9 cellular contexts compared by ENCODE assay signal in genomic region chr10:43395571-43396060, GRCh38. TPM values are rescaled to one million over a fixed set of nuclear protein-coding genes. Genes with fewer than 3 reads are reported as not detected.
A peak's percentile ranks its signal among the peaks of the same experiment; 100 is the strongest.
DNase-seq lines count a peak whose midpoint lies in the region; ATAC-seq and TF ChIP-seq lines count a peak whose summit lies in the region.
"Had no signal": no experiment of that assay in that cellular context is flagged by ENCODE, and none has a peak within 500 bp of the region (broad histone marks: within the 10 kb centered on the region; RNA-seq: fewer than 3 reads in every experiment).

No MANE protein-coding gene starts in this region.

- peaks cover 31% of the 10 kb centered on the region for H3K36me3 ChIP-seq in iPS-15b (ENCODE audit: control insufficient read depth, insufficient read depth, low read length)
- H3K36me3 ChIP-seq in spleen = peaks cover 0 to 64% (median 43%) of the 10 kb centered on the region in 6 donors

- 25 to 49% (median 43%) methylated on average over 17 to 18 of the region's 18 CpGs for WGBS in spleen, 5 donors

- H3K4me1 Mint-ChIP-seq in IgD-negative memory B cell = peaks cover 60 to 63% (median 60%) of the 10 kb centered on the region in 3 donors
- H3K4me1 Mint-ChIP-seq in activated naive CD4-positive, alpha-beta T cell treated with anti-CD3 and anti-CD28 coated beads for 36 hours (ENCODE audit: low read depth) = peaks cover 75% of the 10 kb centered on the region

- no peak for ATAC-seq in GM21447 (IDR thresholded peaks at IDR 0.05; ENCODE audit: unreplicated experiment)

- H3K27ac ChIP-seq in spleen = peak overlapping the region; percentile 86 to 100 (median 98)

- DNase-seq in AG09309 (ENCODE audit: low read depth) (no peak), spleen (peak; percentile 84), HuH-7 (ENCODE audit: low spot score) (no peak), HT-29 (ENCODE audit: low spot score) (no peak)
- DNase-seq in activated naive CD4-positive, alpha-beta T cell treated with anti-CD3 and anti-CD28 coated beads for 36 hours = no peak

- H3K27me3 Mint-ChIP-seq in IgD-negative memory B cell = no peaks in the 10 kb centered on the region
- H3K27me3 Mint-ChIP-seq in activated naive CD4-positive, alpha-beta T cell treated with anti-CD3 and anti-CD28 coated beads for 36 hours (ENCODE audit: low read depth) = no peaks in the 10 kb centered on the region

- TF ChIP-seq POLR2A in spleen (IDR thresholded peaks at IDR 0.05) = no peak

- CTCF ChIA-PET in activated naive CD4-positive, alpha-beta T cell treated with anti-CD3 and anti-CD28 coated beads for 36 hours (lab: Charles Lee) = interaction anchor here (1.1 kb wide), 1 partner anchor 12 kb away, joined by 3 read pairs; no protein-coding TSS in a partner anchor

- H3K4me3 Mint-ChIP-seq in IgD-negative memory B cell = peak overlapping the region; percentile 87 to 98 (median 95)
- peak overlapping the region; percentile 89 for H3K4me3 Mint-ChIP-seq in activated naive CD4-positive, alpha-beta T cell treated with anti-CD3 and anti-CD28 coated beads for 36 hours

- no peak for TF ChIP-seq CTCF in AG09309 (IDR thresholded peaks at IDR 0.05; ENCODE audit: control insufficient read depth, insufficient read depth, low read depth, low read length, missing control alignments)
- TF ChIP-seq CTCF in spleen (IDR thresholded peaks at IDR 0.05 in 8 of 11, conservative IDR thresholded peaks at IDR 0.05 in 3 of 11) = no peak

- H3K9me3 ChIP-seq in iPS-15b (ENCODE audit: control insufficient read depth, insufficient read depth, low read length) = no peaks in the 10 kb centered on the region
- no peaks in the 10 kb centered on the region for H3K9me3 ChIP-seq in spleen

- H3K27me3 ChIP-seq in iPS-15b (ENCODE audit: control insufficient read depth, insufficient read depth, low read length) (no peaks in the 10 kb centered on the region), spleen (replicated peaks in 1 of 7) (no peaks in the 10 kb centered on the region)

- intact Hi-C loops in activated naive CD4-positive, alpha-beta T cell treated with anti-CD3 and anti-CD28 coated beads for 36 hours (cut with micrococcal nuclease) = loop anchor here (5.0 kb wide), 2 partner anchors 177 to 252 kb away; partner anchors contain the start of genes ZNF239 and ZNF32
- intact Hi-C loops in spleen (cut with DNase I; ENCODE audit: low total_unique reads) = no loop called here

- peaks cover 11% of the 10 kb centered on the region for H3K4me1 ChIP-seq in iPS-15b (ENCODE audit: control insufficient read depth, insufficient read depth, low read length)
- H3K4me1 ChIP-seq in spleen = peaks cover 58 to 95% (median 90%) of the 10 kb centered on the region in 6 donors

- peaks cover 11% of the 10 kb centered on the region for H3K36me3 Mint-ChIP-seq in IgD-negative memory B cell
- H3K36me3 Mint-ChIP-seq in activated naive CD4-positive, alpha-beta T cell treated with anti-CD3 and anti-CD28 coated beads for 36 hours (ENCODE audit: low read depth) = peaks cover 79% of the 10 kb centered on the region

- peak overlapping the region; percentile 98 for H3K9ac ChIP-seq in iPS-15b (ENCODE audit: low read depth, low read length)

- peak overlapping the region; percentile 69 for H3K4me3 ChIP-seq in AG09309 (ENCODE audit: control insufficient read depth, low read depth, low read length)
- H3K4me3 ChIP-seq in iPS-15b (ENCODE audit: low read depth, low read length) = peak overlapping the region; percentile 88
- peak overlapping the region; percentile 60 to 79 (median 72) for H3K4me3 ChIP-seq in spleen

- H3K27ac Mint-ChIP-seq in IgD-negative memory B cell = peak overlapping the region; percentile 96 to 99 (median 98)
- H3K27ac Mint-ChIP-seq in activated naive CD4-positive, alpha-beta T cell treated with anti-CD3 and anti-CD28 coated beads for 36 hours = peak overlapping the region; percentile 99

- no peaks in the 10 kb centered on the region for H3K9me3 Mint-ChIP-seq in IgD-negative memory B cell
- H3K9me3 Mint-ChIP-seq in activated naive CD4-positive, alpha-beta T cell treated with anti-CD3 and anti-CD28 coated beads for 36 hours = no peaks in the 10 kb centered on the region

RNA-seq across cellular contexts. Expression of gene HNRNPF, which starts 13.4 kb away (rescaled TPM):
- polyA plus RNA-seq in IgD-negative memory B cell = 242 TPM
- 100 to 1,000 TPM; 379 to 383 TPM for total RNA-seq in activated naive CD4-positive, alpha-beta T cell treated with anti-CD3 and anti-CD28 coated beads for 36 hours
- total RNA-seq in spleen = 100 to 1,000 TPM; 159 to 253 (median 206) TPM
- 100 to 1,000 TPM in 2 of 3 donors, 10 to 100 TPM in 1; 82.8 to 141 (median 116) TPM for polyA plus RNA-seq in spleen
- 515 and 519 TPM in 2 replicates for total RNA-seq in HT-29 (2014; rRNA removed; shearing (Covaris generic))

RNA-seq across cellular contexts. Expression of gene FXYD4, which starts 24.2 kb away (rescaled TPM):
- not detected for polyA plus RNA-seq in IgD-negative memory B cell
- not detected for total RNA-seq in activated naive CD4-positive, alpha-beta T cell treated with anti-CD3 and anti-CD28 coated beads for 36 hours
- total RNA-seq in spleen = not detected
- under 1 TPM in 1 of 3 donors, not detected in 2; 0.20 TPM for polyA plus RNA-seq in spleen
- total RNA-seq in HT-29 (2014; rRNA removed; shearing (Covaris generic)) = not detected in 2 replicates
- total RNA-seq: pulmonary artery endothelial cell had no signal

RNA-seq across cellular contexts. Expression of gene ZNF487, which starts 41.3 kb away (rescaled TPM):
- polyA plus RNA-seq in IgD-negative memory B cell (6.1 TPM), spleen (1 to 10 TPM; 4.9 to 9.6 (median 7.0) TPM)
- 1 to 10 TPM; 2.3 to 2.7 TPM for total RNA-seq in activated naive CD4-positive, alpha-beta T cell treated with anti-CD3 and anti-CD28 coated beads for 36 hours
- total RNA-seq in spleen = 10 to 100 TPM in 2 of 7 donors, 1 to 10 TPM in 5; 5.8 to 12.1 (median 7.9) TPM
- total RNA-seq in HT-29 (2014; rRNA removed; shearing (Covaris generic)) = 8.1 and 16.1 TPM in 2 replicates
